ENCODE assay signal across 8 cellular contexts in genomic region chr15:75758071-75758872, GRCh38. TPM values are rescaled to one million over a fixed set of nuclear protein-coding genes. Genes with fewer than 3 reads are reported as not detected.
DNase-seq lines count a peak whose midpoint lies in the region; ATAC-seq and TF ChIP-seq lines count a peak whose summit lies in the region.

No MANE protein-coding gene starts in this region.

- H3K9me2 ChIP-seq in SK-N-SH: no peaks in the 10 kb centered on the region

- peak overlapping the region; percentile 90 for H3K4me3 Mint-ChIP-seq in activated naive CD8-positive, alpha-beta T cell
- peak overlapping the region; percentile 90 for H3K4me3 Mint-ChIP-seq in glutamatergic neuron (ENCODE audit: unreplicated experiment)

- H3K9me3 Mint-ChIP-seq in activated naive CD8-positive, alpha-beta T cell (ENCODE audit: low read depth): no peaks in the 10 kb centered on the region
- peaks cover 3% of the 10 kb centered on the region for H3K9me3 Mint-ChIP-seq in glutamatergic neuron (ENCODE audit: unreplicated experiment)

- H3K27me3 ChIP-seq in MG63: no peaks in the 10 kb centered on the region
- H3K27me3 ChIP-seq in SK-N-SH (ENCODE audit: insufficient read depth): no peaks in the 10 kb centered on the region
- H3K27me3 ChIP-seq in tibial artery: no peaks in the 10 kb centered on the region

- no peaks in the 10 kb centered on the region for H3F3A ChIP-seq in SK-N-SH (replicated peaks; ENCODE audit: insufficient read depth)

- POLR2A ChIA-PET in SK-N-SH (lab: Yijun Ruan, JAX): no interaction called here

- WGBS in SK-N-SH (ENCODE audit: low lambda C conversion rate): 17% methylated on average over 24 of the region's 35 CpGs

- H3K4me3 ChIP-seq in MG63 (peak overlapping the region; percentile 57), SK-N-SH (ENCODE audit: low read depth in 2 of 2, low read length in 1 of 2) (peak overlapping the region; percentile 52 to 63), tibial artery (peak overlapping the region; percentile 52 to 53)

- H3K4me1 ChIP-seq in SK-N-SH (ENCODE audit: control insufficient read depth in 1 of 2, insufficient read depth in 2 of 2, low read depth in 1 of 2, low read length in 1 of 2): peaks cover 0 to 4% of the 10 kb centered on the region in 2 experiments; a peak in 2 of 4 replicates
- peaks cover 0 to 14% (median 7%) of the 10 kb centered on the region in 4 donors for H3K4me1 ChIP-seq in tibial artery

- H3K27ac Mint-ChIP-seq in activated naive CD8-positive, alpha-beta T cell: peak overlapping the region; percentile 82
- H3K27ac Mint-ChIP-seq in glutamatergic neuron (ENCODE audit: unreplicated experiment): peak overlapping the region; percentile 92

- TF ChIP-seq CTCF in SK-N-SH (IDR thresholded peaks at IDR 0.05) (no peak; the same call in 1 of the 2 replicates), glutamatergic neuron (IDR thresholded peaks at IDR 0.05; ENCODE audit: partially characterized antibody, unreplicated experiment) (no peak), omental fat pad (IDR thresholded peaks at IDR 0.05) (no peak), tibial artery (IDR thresholded peaks at IDR 0.05) (peak; percentile 12 to 17)

- H3K9me3 ChIP-seq in MG63: no peaks in the 10 kb centered on the region
- H3K9me3 ChIP-seq in SK-N-SH: no peaks in the 10 kb centered on the region
- H3K9me3 ChIP-seq in tibial artery: no peaks in the 10 kb centered on the region

- no peaks in the 10 kb centered on the region for H3K27me3 Mint-ChIP-seq in activated naive CD8-positive, alpha-beta T cell
- peaks cover 7% of the 10 kb centered on the region for H3K27me3 Mint-ChIP-seq in glutamatergic neuron (ENCODE audit: unreplicated experiment)

- TF ChIP-seq EP300 in SK-N-SH (IDR thresholded peaks at IDR 0.05; ENCODE audit: borderline replicate concordance in 1 of 2, low read depth in 1 of 2, low read length in 1 of 2): no peak

- H3K9ac ChIP-seq in SK-N-SH: peak overlapping the region; percentile 63; the same call in 1 of the 2 replicates

- H3K79me2 ChIP-seq in SK-N-SH (ENCODE audit: insufficient read depth): no peaks in the 10 kb centered on the region

- CTCF ChIA-PET in SK-N-SH (lab: Yijun Ruan, JAX): interaction anchor here (0.8 to 1.8 kb wide), 3 partner anchors 20 to 44 kb away, joined by 3 to 7 read pairs (median 3); no protein-coding TSS in a partner anchor

- DNase-seq in DMS114 treated with DMSO at 0.1 percent for 48 hours (lab: John Stamatoyannopoulos, UW; ENCODE audit: unreplicated experiment): peak; percentile 87
- peak; percentile 95 for DNase-seq in MG63
- peak; percentile 89 for DNase-seq in SK-N-SH
- DNase-seq in glutamatergic neuron: peak; percentile 84
- DNase-seq in omental fat pad (ENCODE audit: low spot score): peak; percentile 71
- DNase-seq in tibial artery: peak; percentile 91 to 93

- intact Hi-C loops in tibial artery (cut with DNase I; ENCODE audit: low total_unique reads): no loop called here

- peak overlapping the region; percentile 85 for H3K4me2 ChIP-seq in SK-N-SH

- H3K27ac ChIP-seq in SK-N-SH (ENCODE audit: low read depth in 2 of 2, low read length in 1 of 2) (peak overlapping the region in 1 of 2 experiments; percentile 82; a peak in 1 of 4 replicates), tibial artery (peak overlapping the region; percentile 61 to 86)

- no peaks in the 10 kb centered on the region for H3K36me3 Mint-ChIP-seq in activated naive CD8-positive, alpha-beta T cell
- no peaks in the 10 kb centered on the region for H3K36me3 Mint-ChIP-seq in glutamatergic neuron (ENCODE audit: unreplicated experiment)

- no peaks in the 10 kb centered on the region for H4K20me1 ChIP-seq in SK-N-SH (ENCODE audit: insufficient read depth)

- ATAC-seq in GM21723 (IDR thresholded peaks at IDR 0.05; ENCODE audit: unreplicated experiment): peak; percentile 90
- ATAC-seq in omental fat pad (ENCODE audit: low FRiP score): peak; percentile 97

- TF ChIP-seq RAD21 in SK-N-SH (IDR thresholded peaks at IDR 0.05; ENCODE audit: low read length): no peak

- H3K36me3 ChIP-seq in MG63: no peaks in the 10 kb centered on the region
- H3K36me3 ChIP-seq in SK-N-SH (replicated peaks in 1 of 2; ENCODE audit: control insufficient read depth in 1 of 2, insufficient read depth in 2 of 2, low read length in 1 of 2): no peaks in the 10 kb centered on the region
- H3K36me3 ChIP-seq in tibial artery: no peaks in the 10 kb centered on the region

- peak overlapping the region; percentile 98 for H2AFZ ChIP-seq in SK-N-SH (ENCODE audit: low read depth)

- H3K4me1 Mint-ChIP-seq in activated naive CD8-positive, alpha-beta T cell (ENCODE audit: low read depth): peaks cover 19% of the 10 kb centered on the region
- peaks cover 2% of the 10 kb centered on the region for H3K4me1 Mint-ChIP-seq in glutamatergic neuron (ENCODE audit: low read depth, unreplicated experiment)

TF ChIP-seq in SK-N-SH, 30 proteins besides CTCF, POLR2A, EP300 and RAD21:
- TF ChIP-seq GATA2 (CRISPR knock-in tag; IDR thresholded peaks at IDR 0.05): no peak
- peak; percentile 80 for TF ChIP-seq MAX (IDR thresholded peaks at IDR 0.05; ENCODE audit: low read depth)
- TF ChIP-seq GABPA (IDR thresholded peaks at IDR 0.05; ENCODE audit: low read depth): peak; percentile 64
- TF ChIP-seq, protein P1, sequence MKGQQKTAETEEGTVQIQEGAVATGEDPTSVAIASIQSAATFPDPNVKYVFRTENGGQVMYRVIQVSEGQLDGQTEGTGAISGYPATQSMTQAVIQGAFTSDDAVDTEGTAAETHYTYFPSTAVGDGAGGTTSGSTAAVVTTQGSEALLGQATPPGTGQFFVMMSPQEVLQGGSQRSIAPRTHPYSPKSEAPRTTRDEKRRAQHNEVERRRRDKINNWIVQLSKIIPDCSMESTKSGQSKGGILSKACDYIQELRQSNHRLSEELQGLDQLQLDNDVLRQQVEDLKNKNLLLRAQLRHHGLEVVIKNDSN (IDR thresholded peaks at IDR 0.05; ENCODE audit: borderline replicate concordance, low read depth): peak; percentile 92
- peak; percentile 64 for TF ChIP-seq POLR2AphosphoS5 (IDR thresholded peaks at IDR 0.05; ENCODE audit: low read depth, low read length)
- TF ChIP-seq, protein P2, sequence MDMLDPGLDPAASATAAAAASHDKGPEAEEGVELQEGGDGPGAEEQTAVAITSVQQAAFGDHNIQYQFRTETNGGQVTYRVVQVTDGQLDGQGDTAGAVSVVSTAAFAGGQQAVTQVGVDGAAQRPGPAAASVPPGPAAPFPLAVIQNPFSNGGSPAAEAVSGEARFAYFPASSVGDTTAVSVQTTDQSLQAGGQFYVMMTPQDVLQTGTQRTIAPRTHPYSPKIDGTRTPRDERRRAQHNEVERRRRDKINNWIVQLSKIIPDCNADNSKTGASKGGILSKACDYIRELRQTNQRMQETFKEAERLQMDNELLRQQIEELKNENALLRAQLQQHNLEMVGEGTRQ (IDR thresholded peaks at IDR 0.05; ENCODE audit: borderline replicate concordance, low read depth, low read length): peak; percentile 48; the same call in 1 of the 2 replicates
- no peak for TF ChIP-seq RCOR1 (IDR thresholded peaks at IDR 0.05; ENCODE audit: low read length)
- TF ChIP-seq ELF1 (IDR thresholded peaks at IDR 0.05): peak; percentile 70; the same call in 1 of the 2 replicates
- no peak for TF ChIP-seq YY1 (IDR thresholded peaks at IDR 0.05; ENCODE audit: low read depth)
- TF ChIP-seq TEAD4 (IDR thresholded peaks at IDR 0.05; ENCODE audit: borderline replicate concordance, insufficient read depth): no peak
- TF ChIP-seq EZH2phosphoT487 (IDR thresholded peaks at IDR 0.05; ENCODE audit: borderline replicate concordance, low read depth): no peak
- TF ChIP-seq CHD2 (IDR thresholded peaks at IDR 0.05; ENCODE audit: low read length, partially characterized antibody): peak; percentile 45
- TF ChIP-seq TAF1 (IDR thresholded peaks at IDR 0.05; ENCODE audit: borderline replicate concordance, low read depth, low read length): peak; percentile 70
- TF ChIP-seq MEF2A (IDR thresholded peaks at IDR 0.05; ENCODE audit: borderline replicate concordance, low read depth): no peak

RNA-seq across cellular contexts. Expression of gene CSPG4, which starts 45.6 kb away (rescaled TPM):
- 13.4 and 19.6 TPM in 2 replicates for total RNA-seq in MG63 (2014; rRNA removed; shearing (Covaris generic); ENCODE audit: low replicate concordance)
- 0.28 and 0.35 TPM in 2 replicates for polyA plus RNA-seq in SK-N-SH (2012; rRNA removed)
- polyA plus RNA-seq in SK-N-SH (2012; cell fraction: cytosol; rRNA removed): 0.08 and 0.17 TPM in 2 replicates
- 0.70 TPM in 2 replicates for polyA plus RNA-seq in SK-N-SH (2012; cell fraction: nucleus; rRNA removed)
- total RNA-seq in glutamatergic neuron (ENCODE audit: unreplicated experiment): 1.1 TPM
- total RNA-seq in omental fat pad: 100 to 1,000 TPM in 1 of 4 donors, 10 to 100 TPM in 3; 29.9 to 144 (median 49.7) TPM

Comparison
In these comparisons a context has a peak if more than half of its experiments do, and no peak if none do; other contexts are left out.
1. CTCF ChIP-seq: peak in tibial artery (2 of 2); none in SK-N-SH (single experiment), glutamatergic neuron (single experiment) and omental fat pad (0 of 3).
2. Peak in every context shown above with its lines, with median percentiles within 50 percentile points of each other: DNase-seq and H3K4me3 ChIP-seq.